8 cellular contexts compared by ENCODE assay signal in the genomic region with DNA sequence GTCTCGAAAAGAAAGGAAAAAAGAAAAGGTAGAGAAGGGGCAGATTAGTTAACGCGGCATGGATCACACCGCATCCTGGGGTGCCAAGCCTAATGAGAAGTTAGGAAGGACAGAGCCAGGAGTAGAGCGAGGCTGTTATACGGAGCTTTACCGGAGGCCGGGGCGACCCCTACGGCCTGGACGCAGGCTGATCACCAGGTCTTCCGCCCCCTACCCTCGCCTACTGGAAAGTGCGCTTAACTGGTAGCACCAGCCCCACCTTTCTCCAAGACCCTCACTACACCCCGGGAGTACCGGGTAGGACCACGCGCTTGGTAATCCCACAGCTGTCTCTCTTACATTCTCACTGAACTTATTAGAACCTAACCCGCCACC. TPM values are rescaled to one million over a fixed set of nuclear protein-coding genes. Genes with fewer than 3 reads are reported as not detected.
DNase-seq lines count a peak whose midpoint lies in the region; ATAC-seq, FAIRE-seq and TF ChIP-seq lines count a peak whose summit lies in the region.

No MANE protein-coding gene starts in this region.

- TF ChIP-seq RAD21 in HepG2 (CRISPR knock-in tag; IDR thresholded peaks at IDR 0.05) = no peak

- TF ChIP-seq CTCF in AG04449 (IDR thresholded peaks at IDR 0.05; ENCODE audit: insufficient read depth, low read length, missing control alignments) (peak; percentile 42), brain microvascular endothelial cell (IDR thresholded peaks at IDR 0.05; ENCODE audit: low read depth, low read length, missing control alignments) (no peak), HepG2 (CRISPR knock-in tag; IDR thresholded peaks at IDR 0.05) (no peak)

- intact Hi-C loops in HepG2 (cut with micrococcal nuclease; ENCODE audit: unreplicated experiment) = no loop called here

- H3K9ac ChIP-seq in HepG2 (ENCODE audit: insufficient read depth, low read depth, low read length) = peak overlapping the region; percentile 86

- H3K9me3 ChIP-seq in HepG2 (ENCODE audit: low read length) (no peaks in the 10 kb centered on the region), thymus (ENCODE audit: control insufficient read depth) (no peaks in the 10 kb centered on the region)

- CTCF ChIA-PET in AG04449 (lab: Yijun Ruan, JAX) = interaction anchor here (0.8 to 2.2 kb wide), 11 partner anchors 9 to 511 kb away, joined by 3 to 9 read pairs (median 4); a partner anchor contains a TSS
- CTCF ChIA-PET in HepG2 (lab: Yijun Ruan, JAX; ENCODE audit: low intra/inter-chr PET ratio, low total read pairs) = interaction anchor here (1.0 to 2.4 kb wide), 2 partner anchors 13 to 226 kb away, joined by 3 to 7 read pairs; no protein-coding TSS in a partner anchor

- H3K4me3 ChIP-seq in AG04449 (ENCODE audit: low read depth, low read length) (peak overlapping the region; percentile 86), brain microvascular endothelial cell (ENCODE audit: low read depth, low read length) (peak overlapping the region; percentile 95), HepG2 (replicated peaks in 1 of 3; ENCODE audit: insufficient read depth in 1 of 3, low read depth in 2 of 3, low read length in 3 of 3) (peak overlapping the region; percentile 70 to 92 (median 79)), thymus (ENCODE audit: low read length) (peak overlapping the region; percentile 71)

- no peak for TF ChIP-seq EP300 in HepG2 (IDR thresholded peaks at IDR 0.05; ENCODE audit: low read depth in 2 of 2, low read length in 2 of 2)
- no peak for TF ChIP-seq EP300 in HepG2 (CRISPR knock-in tag; IDR thresholded peaks at IDR 0.05; ENCODE audit: borderline replicate concordance)

- H3K4me2 ChIP-seq in HepG2 (ENCODE audit: low read depth, low read length) = peak overlapping the region; percentile 83

- no peak overlapping the region for H2AFZ ChIP-seq in HepG2 (ENCODE audit: low read length)

- TF ChIP-seq POLR2A in GM18505 (IDR thresholded peaks at IDR 0.05; ENCODE audit: borderline replicate concordance, extremely low read depth, insufficient read depth, insufficient read length) (no peak), HepG2 (IDR thresholded peaks at IDR 0.05; ENCODE audit: insufficient read depth in 1 of 2, low read depth in 2 of 2, low read length in 2 of 2) (no peak), H54 (IDR thresholded peaks at IDR 0.05; ENCODE audit: low read depth, low read length) (no peak)

- peak; percentile 23 for FAIRE-seq in HepG2 (lab: Jason Lieb, UNC)
- no peak for FAIRE-seq in H54 (lab: Jason Lieb, UNC)

- POLR2A ChIA-PET in AG04449 (lab: Yijun Ruan, JAX) = interaction anchor here (0.6 to 2.7 kb wide), 3 partner anchors 68 to 784 kb away, joined by 3 to 6 read pairs (median 3); no protein-coding TSS in a partner anchor
- POLR2A ChIA-PET in HepG2 (lab: Yijun Ruan, JAX) = interaction anchor here (0.6 to 3.1 kb wide), 8 partner anchors 12 to 78 kb away, joined by 3 to 71 read pairs (median 10); a partner anchor contains a TSS

- H3K79me2 ChIP-seq in HepG2 (ENCODE audit: insufficient read depth, low read length) = peaks cover 32% of the 10 kb centered on the region

- H4K20me1 ChIP-seq in HepG2 (ENCODE audit: insufficient read depth, low read length) = peaks cover 3% of the 10 kb centered on the region; the same call in 1 of the 2 replicates

- peaks cover 29% of the 10 kb centered on the region for H3K4me1 ChIP-seq in HepG2 (ENCODE audit: insufficient read depth, low read length)
- peaks cover 9% of the 10 kb centered on the region for H3K4me1 ChIP-seq in thymus (ENCODE audit: control insufficient read depth, insufficient read depth, low read length)

- peak; percentile 3 for ATAC-seq in GM18505 (IDR thresholded peaks at IDR 0.05; ENCODE audit: unreplicated experiment)
- peak; percentile 41 for ATAC-seq in HepG2

- DNase-seq in AG04449 (ENCODE audit: low read depth, low spot score) = no peak
- peak; percentile 21 for DNase-seq in LHCN-M2 (ENCODE audit: low read depth)
- no peak for DNase-seq in brain microvascular endothelial cell
- peak; percentile 42 for DNase-seq in HepG2 (ENCODE audit: low spot score)
- no peak for DNase-seq in H54 (ENCODE audit: insufficient read length, low spot score)
- DNase-seq in GM19240 (ENCODE audit: insufficient read length, low spot score) = no peak

- in situ Hi-C loops in brain microvascular endothelial cell (cut with HindIII; ENCODE audit: low pct_ligation_motif_present, low sequenced_read_pairs) (no loop called here), HepG2 (cut with HindIII; ENCODE audit: extremely low pct_ligation_motif_present, low pct_unique_long_range_greater_than_20kb) (no loop called here)

- H3K27me3 ChIP-seq in brain microvascular endothelial cell (replicated peaks) (no peaks in the 10 kb centered on the region), HepG2 (ENCODE audit: control insufficient read depth in 1 of 2, insufficient read depth in 2 of 2, low read length in 2 of 2) (no peaks in the 10 kb centered on the region; a peak in 1 of 5 replicates), thymus (ENCODE audit: control insufficient read depth, insufficient read depth) (no peaks in the 10 kb centered on the region)

- H3K36me3 ChIP-seq in brain microvascular endothelial cell (replicated peaks) (no peaks in the 10 kb centered on the region), HepG2 (replicated peaks in 1 of 2; ENCODE audit: control insufficient read depth in 1 of 2, insufficient read depth in 2 of 2, low read length in 2 of 2) (no peaks in the 10 kb centered on the region), thymus (ENCODE audit: control insufficient read depth, insufficient read depth) (no peaks in the 10 kb centered on the region)

- H3K27ac ChIP-seq in brain microvascular endothelial cell (no peak overlapping the region), HepG2 (ENCODE audit: extremely low read length, insufficient read depth, low read length) (peak overlapping the region; percentile 95), thymus (ENCODE audit: low read depth) (peak overlapping the region; percentile 97)

- BruUV-seq in HepG2 (replicated peaks; lab: Mats Ljungman, UMichigan) = no TSS peak

- whole genome bisulfite sequencing in HepG2 (ENCODE audit: low lambda C conversion rate) = 17% methylated on average over 14 of the region's 19 CpGs
- WGBS in thymus = 3% methylated on average over 19 of the region's 19 CpGs

RNA-seq across cellular contexts. Expression of a gene that starts 33.8 kb away (rescaled TPM):
- 20.3 and 23.4 TPM in 2 replicates for total RNA-seq in LHCN-M2 (2014; rRNA removed)
- 22.9 TPM for polyA plus RNA-seq in LHCN-M2 (2012)
- 31.0 and 44.4 TPM in 2 replicates for total RNA-seq in HepG2 (2016; rRNA removed; fragmentation: Illumina TruSeq; extraction: Trizol)
- 6.5 and 7.2 TPM in 2 replicates for total RNA-seq in HepG2 (2016; cell fraction: cytosol; rRNA removed; fragmentation: Illumina TruSeq; extraction: Trizol; ENCODE audit: low read depth)
- total RNA-seq in HepG2 (2016; cell fraction: insoluble cytoplasmic fraction; rRNA removed; fragmentation: Illumina TruSeq; extraction: Trizol) = 30.6 and 36.1 TPM in 2 replicates
- 24.9 and 28.2 TPM in 2 replicates for total RNA-seq in HepG2 (2016; cell fraction: membrane; rRNA removed; fragmentation: Illumina TruSeq; extraction: Trizol)
- total RNA-seq in HepG2 (2016; cell fraction: nucleus; rRNA removed; fragmentation: Illumina TruSeq; extraction: Trizol) = 27.7 and 30.7 TPM in 2 replicates
- 6.6 and 7.6 TPM in 2 replicates for polyA plus RNA-seq in HepG2 (2011; rRNA removed)
- polyA plus RNA-seq in HepG2 (2011; cell fraction: cytosol; rRNA removed) = 3.2 and 3.3 TPM in 2 replicates
- 5.2 and 5.6 TPM in 2 replicates for polyA plus RNA-seq in HepG2 (2011; cell fraction: nucleus; rRNA removed)
- 17.5 and 40.2 TPM in 2 replicates for polyA plus RNA-seq in HepG2 (2012)
- polyA plus RNA-seq in HepG2 (2016; cell fraction: cytosol; fragmentation: Illumina TruSeq; extraction: Trizol; ENCODE audit: low read depth) = 10.8 and 13.6 TPM in 2 replicates
- polyA plus RNA-seq in HepG2 (2016; cell fraction: insoluble cytoplasmic fraction; fragmentation: Illumina TruSeq; extraction: Trizol; ENCODE audit: low read depth) = 52.7 and 58.9 TPM in 2 replicates
- 25.3 and 27.1 TPM in 2 replicates for polyA plus RNA-seq in HepG2 (2016; cell fraction: membrane; fragmentation: Illumina TruSeq; extraction: Trizol; ENCODE audit: low read depth)
- 39.7 and 45.9 TPM in 2 replicates for polyA plus RNA-seq in HepG2 (2016; cell fraction: nucleus; fragmentation: Illumina TruSeq; extraction: Trizol; ENCODE audit: insufficient read depth, low read depth)
- polyA minus RNA-seq in HepG2 (2011; rRNA and poly(A)+ RNA removed; ENCODE audit: low replicate concordance) = 4.2 and 9.5 TPM in 2 replicates
- 9.1 and 10.0 TPM in 2 replicates for polyA minus RNA-seq in HepG2 (2011; cell fraction: cytosol; rRNA and poly(A)+ RNA removed)
- 26.1 and 28.3 TPM in 2 replicates for polyA minus RNA-seq in HepG2 (2011; cell fraction: nucleus; rRNA and poly(A)+ RNA removed)
- polyA plus RNA-seq in thymus = 24.5 TPM

RNA-seq across cellular contexts. Expression of a gene that starts 34.0 kb away (rescaled TPM):
- total RNA-seq in LHCN-M2 (2014; rRNA removed) (1.5 and 3.2 TPM in 2 replicates), HepG2 (2016; rRNA removed; fragmentation: Illumina TruSeq; extraction: Trizol) (1.4 and 2.3 TPM in 2 replicates)
- polyA plus RNA-seq in LHCN-M2 (2012) = 0.68 TPM
- 0.20 and 0.35 TPM in 2 replicates for total RNA-seq in HepG2 (2016; cell fraction: cytosol; rRNA removed; fragmentation: Illumina TruSeq; extraction: Trizol; ENCODE audit: low read depth)
- 1.1 and 1.5 TPM in 2 replicates for total RNA-seq in HepG2 (2016; cell fraction: insoluble cytoplasmic fraction; rRNA removed; fragmentation: Illumina TruSeq; extraction: Trizol)
- total RNA-seq in HepG2 (2016; cell fraction: membrane; rRNA removed; fragmentation: Illumina TruSeq; extraction: Trizol) = 0.96 and 1.1 TPM in 2 replicates
- total RNA-seq in HepG2 (2016; cell fraction: nucleus; rRNA removed; fragmentation: Illumina TruSeq; extraction: Trizol) = 1.1 and 1.5 TPM in 2 replicates
- polyA plus RNA-seq in HepG2 (2011; rRNA removed) (0.55 and 0.69 TPM in 2 replicates), thymus (2.2 TPM)
- 0.48 and 0.67 TPM in 2 replicates for polyA plus RNA-seq in HepG2 (2011; cell fraction: cytosol; rRNA removed)
- 0.16 and 0.23 TPM in 2 replicates for polyA plus RNA-seq in HepG2 (2011; cell fraction: nucleus; rRNA removed)
- 1.2 and 1.5 TPM in 2 replicates for polyA plus RNA-seq in HepG2 (2012)
- 0.35 and 0.53 TPM in 2 replicates for polyA plus RNA-seq in HepG2 (2016; cell fraction: cytosol; fragmentation: Illumina TruSeq; extraction: Trizol; ENCODE audit: low read depth)
- 1.7 and 2.0 TPM in 2 replicates for polyA plus RNA-seq in HepG2 (2016; cell fraction: insoluble cytoplasmic fraction; fragmentation: Illumina TruSeq; extraction: Trizol; ENCODE audit: low read depth)
- polyA plus RNA-seq in HepG2 (2016; cell fraction: membrane; fragmentation: Illumina TruSeq; extraction: Trizol; ENCODE audit: low read depth) = 0.50 and 0.56 TPM in 2 replicates
- polyA plus RNA-seq in HepG2 (2016; cell fraction: nucleus; fragmentation: Illumina TruSeq; extraction: Trizol; ENCODE audit: insufficient read depth, low read depth) = 1.4 and 1.8 TPM in 2 replicates
- polyA minus RNA-seq in HepG2 (2011; rRNA and poly(A)+ RNA removed; ENCODE audit: low replicate concordance) = 0.33 and 0.72 TPM in 2 replicates
- 0.49 and 0.53 TPM in 2 replicates for polyA minus RNA-seq in HepG2 (2011; cell fraction: cytosol; rRNA and poly(A)+ RNA removed)
- polyA minus RNA-seq in HepG2 (2011; cell fraction: nucleus; rRNA and poly(A)+ RNA removed) = 0.37 and 0.52 TPM in 2 replicates

RNA-seq across cellular contexts. Expression of a gene that starts 44.5 kb away (rescaled TPM):
- total RNA-seq in LHCN-M2 (2014; rRNA removed) (not detected in 2 replicates), HepG2 (2016; rRNA removed; fragmentation: Illumina TruSeq; extraction: Trizol) (0.11 and 0.42 TPM in 2 replicates)
- polyA plus RNA-seq in LHCN-M2 (2012) = 0.05 TPM
- total RNA-seq in HepG2 (2016; cell fraction: cytosol; rRNA removed; fragmentation: Illumina TruSeq; extraction: Trizol; ENCODE audit: low read depth) = not detected in 2 replicates
- 0.25 and 0.30 TPM in 2 replicates for total RNA-seq in HepG2 (2016; cell fraction: insoluble cytoplasmic fraction; rRNA removed; fragmentation: Illumina TruSeq; extraction: Trizol)
- 0.09 TPM in 1 of 2 replicates, not detected in the other for total RNA-seq in HepG2 (2016; cell fraction: membrane; rRNA removed; fragmentation: Illumina TruSeq; extraction: Trizol)
- total RNA-seq in HepG2 (2016; cell fraction: nucleus; rRNA removed; fragmentation: Illumina TruSeq; extraction: Trizol) = 0.65 and 0.78 TPM in 2 replicates
- polyA plus RNA-seq in HepG2 (2011; rRNA removed) (0.14 and 0.29 TPM in 2 replicates), thymus (0.09 TPM)
- polyA plus RNA-seq in HepG2 (2011; cell fraction: cytosol; rRNA removed) = 0.07 and 0.18 TPM in 2 replicates
- 0.10 and 0.26 TPM in 2 replicates for polyA plus RNA-seq in HepG2 (2011; cell fraction: nucleus; rRNA removed)
- polyA plus RNA-seq in HepG2 (2012) = 0.31 and 0.62 TPM in 2 replicates
- polyA plus RNA-seq in HepG2 (2016; cell fraction: cytosol; fragmentation: Illumina TruSeq; extraction: Trizol; ENCODE audit: low read depth) = 0.05 TPM in 1 of 2 replicates, not detected in the other
- 0.11 and 0.22 TPM in 2 replicates for polyA plus RNA-seq in HepG2 (2016; cell fraction: insoluble cytoplasmic fraction; fragmentation: Illumina TruSeq; extraction: Trizol; ENCODE audit: low read depth)
- polyA plus RNA-seq in HepG2 (2016; cell fraction: membrane; fragmentation: Illumina TruSeq; extraction: Trizol; ENCODE audit: low read depth) = not detected in 2 replicates
- 0.64 and 0.79 TPM in 2 replicates for polyA plus RNA-seq in HepG2 (2016; cell fraction: nucleus; fragmentation: Illumina TruSeq; extraction: Trizol; ENCODE audit: insufficient read depth, low read depth)
- not detected in 2 replicates for polyA minus RNA-seq in HepG2 (2011; rRNA and poly(A)+ RNA removed; ENCODE audit: low replicate concordance)
- 0.30 TPM in 1 of 2 replicates, not detected in the other for polyA minus RNA-seq in HepG2 (2011; cell fraction: cytosol; rRNA and poly(A)+ RNA removed)
- polyA minus RNA-seq in HepG2 (2011; cell fraction: nucleus; rRNA and poly(A)+ RNA removed) = 1.6 and 2.1 TPM in 2 replicates

Comparison
In these comparisons a context has a peak if more than half of its experiments do, and no peak if none do; other contexts are left out.
1. DNase-seq: peak in LHCN-M2 (single experiment) and HepG2 (single experiment); none in AG04449 (single experiment), brain microvascular endothelial cell (single experiment), H54 (single experiment) and GM19240 (single experiment).
2. Peak in every context shown above with its lines, with median percentiles within 50 percentile points of each other: H3K4me3 ChIP-seq.